ENCODE assay signal across 5 cellular contexts in the genomic region with DNA sequence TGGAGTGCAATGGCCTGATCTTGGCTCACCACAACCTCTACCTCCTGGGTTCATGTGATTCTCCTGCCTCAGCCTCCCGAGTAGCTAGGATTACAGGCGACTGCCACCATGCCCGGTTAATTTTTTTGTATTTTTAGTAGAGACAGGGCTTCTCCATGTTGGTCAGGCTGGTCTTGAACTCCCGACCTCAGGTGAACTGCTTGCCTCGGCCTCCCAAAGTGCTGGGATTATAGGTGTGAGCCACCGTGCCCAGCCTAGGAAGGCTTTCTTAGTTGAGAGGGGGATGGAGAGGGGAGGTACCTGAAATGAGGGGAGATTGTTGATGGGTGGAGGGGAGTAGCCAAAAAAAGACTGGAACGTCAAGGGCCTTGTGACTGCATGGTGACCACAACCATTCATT. TPM values are rescaled to one million over a fixed set of nuclear protein-coding genes. Genes with fewer than 3 reads are reported as not detected.
DNase-seq lines count a peak whose midpoint lies in the region; ATAC-seq and TF ChIP-seq lines count a peak whose summit lies in the region.
"Not testable (repeated sequence)": the region's sequence is repeated elsewhere in the genome, so short reads cannot be mapped to it uniquely, and the experiment has no call there.

No MANE protein-coding gene starts in this region.

- DNase-seq in activated CD4-positive, alpha-beta T cell treated with anti-CD3 and anti-CD28 coated beads, Interleukin-2, amount 10 ng/mL, durations not matched to agents 7 days and 5 days; endothelial cell (ENCODE audit: low spot score): not testable (repeated sequence)
- peak; percentile 89 for DNase-seq in mesenteric fat pad (ENCODE audit: low spot score)
- peak; percentile 18 for DNase-seq in sigmoid colon
- DNase-seq in upper lobe of right lung = peak; percentile 21

- TF ChIP-seq POLR2A in sigmoid colon (IDR thresholded peaks at IDR 0.05) = not testable (repeated sequence)

- not testable (repeated sequence) for H3K27me3 Mint-ChIP-seq in activated CD4-positive, alpha-beta T cell treated with anti-CD3 and anti-CD28 coated beads, Interleukin-2, amount 10 ng/mL, durations not matched to agents 7 days and 5 days; endothelial cell (ENCODE audit: unreplicated experiment)

- not testable (repeated sequence) for H3K36me3 ChIP-seq in sigmoid colon, upper lobe of right lung

- not testable (repeated sequence) for TF ChIP-seq CTCF in endothelial cell (IDR thresholded peaks at IDR 0.05; ENCODE audit: unreplicated experiment); sigmoid colon (IDR thresholded peaks at IDR 0.05); upper lobe of right lung (IDR thresholded peaks at IDR 0.05)

- WGBS in sigmoid colon, 2 donors = 82 to 91% methylated on average over 7 of the region's 7 CpGs

- H3K9me3 Mint-ChIP-seq in activated CD4-positive, alpha-beta T cell treated with anti-CD3 and anti-CD28 coated beads, Interleukin-2, amount 10 ng/mL, durations not matched to agents 7 days and 5 days; endothelial cell (ENCODE audit: unreplicated experiment): not testable (repeated sequence)

- H3K27ac Mint-ChIP-seq in activated CD4-positive, alpha-beta T cell treated with anti-CD3 and anti-CD28 coated beads, Interleukin-2, amount 10 ng/mL, durations not matched to agents 7 days and 5 days = peak overlapping the region; percentile 36
- not testable (repeated sequence) for H3K27ac Mint-ChIP-seq in endothelial cell (ENCODE audit: unreplicated experiment)

- not testable (repeated sequence) for ATAC-seq in upper lobe of right lung

- H3K27me3 ChIP-seq in sigmoid colon, upper lobe of right lung: not testable (repeated sequence)

- not testable (repeated sequence) for H3K27ac ChIP-seq in sigmoid colon, upper lobe of right lung

- intact Hi-C loops in sigmoid colon (cut with DNase I); upper lobe of right lung (cut with DNase I): not testable (repeated sequence)

- TF ChIP-seq EP300 in sigmoid colon (IDR thresholded peaks at IDR 0.05) = not testable (repeated sequence)

- not testable (repeated sequence) for H3K36me3 Mint-ChIP-seq in activated CD4-positive, alpha-beta T cell treated with anti-CD3 and anti-CD28 coated beads, Interleukin-2, amount 10 ng/mL, durations not matched to agents 7 days and 5 days (ENCODE audit: low read depth); endothelial cell (ENCODE audit: low read depth, unreplicated experiment)

- H3K4me1 Mint-ChIP-seq in activated CD4-positive, alpha-beta T cell treated with anti-CD3 and anti-CD28 coated beads, Interleukin-2, amount 10 ng/mL, durations not matched to agents 7 days and 5 days; endothelial cell (ENCODE audit: unreplicated experiment): not testable (repeated sequence)

- not testable (repeated sequence) for H3K9me3 ChIP-seq in sigmoid colon, upper lobe of right lung

- H3K4me1 ChIP-seq in sigmoid colon, upper lobe of right lung: not testable (repeated sequence)

- not testable (repeated sequence) for H3K4me3 ChIP-seq in sigmoid colon, upper lobe of right lung

- POLR2A ChIA-PET in activated CD4-positive, alpha-beta T cell treated with anti-CD3 and anti-CD28 coated beads, Interleukin-2, amount 10 ng/mL, durations not matched to agents 7 days and 5 days (lab: Charles Lee) = not testable (repeated sequence)

- not testable (repeated sequence) for H3K4me3 Mint-ChIP-seq in activated CD4-positive, alpha-beta T cell treated with anti-CD3 and anti-CD28 coated beads, Interleukin-2, amount 10 ng/mL, durations not matched to agents 7 days and 5 days
- H3K4me3 Mint-ChIP-seq in endothelial cell (ENCODE audit: unreplicated experiment) = peak overlapping the region; percentile 42

- CTCF ChIA-PET in activated CD4-positive, alpha-beta T cell treated with anti-CD3 and anti-CD28 coated beads, Interleukin-2, amount 10 ng/mL, durations not matched to agents 7 days and 5 days (lab: Charles Lee) = not testable (repeated sequence)

RNA-seq across cellular contexts. Expression of gene CLEC18B, which starts 7.4 kb away (rescaled TPM):
- 1 to 10 TPM; 1.4 to 1.9 TPM for total RNA-seq in activated CD4-positive, alpha-beta T cell treated with anti-CD3 and anti-CD28 coated beads, Interleukin-2, amount 10 ng/mL, durations not matched to agents 7 days and 5 days
- total RNA-seq in endothelial cell (ENCODE audit: unreplicated experiment) (0.26 TPM), mesenteric fat pad (0.19 TPM), sigmoid colon (1 to 10 TPM in 1 of 4 donors, under 1 TPM in 1, not detected in 2; 0.49 to 1.7 TPM), upper lobe of right lung (not detected)
- polyA plus RNA-seq in sigmoid colon = under 1 TPM in 1 of 3 donors, not detected in 2; 0.83 TPM

RNA-seq across cellular contexts. Expression of gene NPIPB15, which starts 37.8 kb away (rescaled TPM):
- 1 to 10 TPM; 2.9 to 3.8 TPM for total RNA-seq in activated CD4-positive, alpha-beta T cell treated with anti-CD3 and anti-CD28 coated beads, Interleukin-2, amount 10 ng/mL, durations not matched to agents 7 days and 5 days
- total RNA-seq in endothelial cell (ENCODE audit: unreplicated experiment) (3.3 TPM), mesenteric fat pad (4.1 TPM), sigmoid colon (1 to 10 TPM in 3 of 4 donors, not detected in 1; 1.1 to 9.1 (median 1.6) TPM), upper lobe of right lung (not detected)
- polyA plus RNA-seq in sigmoid colon = 10 to 100 TPM in 1 of 3 donors, 1 to 10 TPM in 2; 1.8 to 27.1 (median 4.2) TPM
